11 cellular contexts compared by ENCODE assay signal in genomic region chrX:154135458-154136229, GRCh38. TPM values are rescaled to one million over a fixed set of nuclear protein-coding genes. Genes with fewer than 3 reads are reported as not detected.
DNase-seq lines count a peak whose midpoint lies in the region; ATAC-seq and TF ChIP-seq lines count a peak whose summit lies in the region.
"Had no signal": no experiment of that assay in that cellular context is flagged by ENCODE, and none has a peak within 500 bp of the region (broad histone marks: within the 10 kb centered on the region; RNA-seq: fewer than 3 reads in every experiment).

No MANE protein-coding gene starts in this region.

- H3K9me3 ChIP-seq in CD8-positive, alpha-beta memory T cell (ENCODE audit: low read length), result no peaks in the 10 kb centered on the region
- H3K9me3 ChIP-seq in KOPT-K1 (ENCODE audit: insufficient read depth, low read length, poor library complexity, severe bottlenecking), result no peaks in the 10 kb centered on the region

- peaks cover 30 to 45% (median 35%) of the 10 kb centered on the region in 3 donors for H3K4me1 Mint-ChIP-seq in CD8-positive, alpha-beta memory T cell
- peaks cover 11% of the 10 kb centered on the region for H3K4me1 Mint-ChIP-seq in activated T-helper 2 cell treated with anti-CD3 and anti-CD28 coated beads, Interferon-gamma antibody, Interleukin-2, Interleukin-4, amounts not matched to agents 10 μg/mL and 5 μg/mL and 100 μg/mL, durations not matched to agents 14 hours and 24 hours and 36 hours (ENCODE audit: low read depth)
- H3K4me1 Mint-ChIP-seq in natural killer cell, result peaks cover 22 to 27% of the 10 kb centered on the region in 2 donors

- H3K9me3 Mint-ChIP-seq in CD8-positive, alpha-beta memory T cell, result peaks cover 0 to 2% (median 0%) of the 10 kb centered on the region in 5 donors
- no peaks in the 10 kb centered on the region for H3K9me3 Mint-ChIP-seq in activated T-helper 2 cell treated with anti-CD3 and anti-CD28 coated beads, Interferon-gamma antibody, Interleukin-2, Interleukin-4, amounts not matched to agents 10 μg/mL and 5 μg/mL and 100 μg/mL, durations not matched to agents 14 hours and 24 hours and 36 hours
- H3K9me3 Mint-ChIP-seq in natural killer cell, result no peaks in the 10 kb centered on the region

- no peak for TF ChIP-seq CTCF in natural killer cell (IDR thresholded peaks at IDR 0.05)

- intact Hi-C loops in activated T-helper 2 cell treated with anti-CD3 and anti-CD28 coated beads, Interferon-gamma antibody, Interleukin-2, Interleukin-4, amounts not matched to agents 10 μg/mL and 5 μg/mL and 100 μg/mL, durations not matched to agents 14 hours and 24 hours and 36 hours (cut with micrococcal nuclease), result no loop called here
- intact Hi-C loops in natural killer cell (cut with micrococcal nuclease), result no loop called here

- no peaks in the 10 kb centered on the region for H3K27me3 ChIP-seq in CD8-positive, alpha-beta memory T cell (ENCODE audit: insufficient read depth, low read length, poor library complexity, severe bottlenecking)
- H3K27me3 ChIP-seq: brain microvascular endothelial cell had no signal

- ATAC-seq in natural killer cell (no peak), HG03460 (IDR thresholded peaks at IDR 0.05; ENCODE audit: unreplicated experiment) (no peak)

- POLR2A ChIA-PET in CD8-positive, alpha-beta memory T cell (lab: Charles Lee), result interaction anchor here (0.8 kb wide), 1 partner anchor 81 kb away, joined by 7 read pairs; no protein-coding TSS in a partner anchor

- DNase-seq in CD8-positive, alpha-beta memory T cell, result peak in 2 of 5 donors; percentile 41 to 54
- DNase-seq in activated T-helper 2 cell treated with anti-CD3 and anti-CD28 coated beads, Interferon-gamma antibody, Interleukin-2, Interleukin-4, amounts not matched to agents 10 μg/mL and 5 μg/mL and 100 μg/mL, durations not matched to agents 14 hours and 24 hours and 36 hours (ENCODE audit: low spot score), result no peak
- no peak for DNase-seq in natural killer cell
- no peak for DNase-seq in NCI-H2081 (lab: John Stamatoyannopoulos, UW)
- no peak for DNase-seq in iPS-NIHi11 (ENCODE audit: low spot score)

- H3K36me3 ChIP-seq in CD8-positive, alpha-beta memory T cell (ENCODE audit: insufficient read depth, low read length), result no peaks in the 10 kb centered on the region
- no peaks in the 10 kb centered on the region for H3K36me3 ChIP-seq in KOPT-K1 (ENCODE audit: insufficient read depth, low read length)
- H3K36me3 ChIP-seq: brain microvascular endothelial cell had no signal

- peak overlapping the region; percentile 72 to 88 (median 75) for H3K4me3 Mint-ChIP-seq in CD8-positive, alpha-beta memory T cell
- peak overlapping the region; percentile 72 for H3K4me3 Mint-ChIP-seq in activated T-helper 2 cell treated with anti-CD3 and anti-CD28 coated beads, Interferon-gamma antibody, Interleukin-2, Interleukin-4, amounts not matched to agents 10 μg/mL and 5 μg/mL and 100 μg/mL, durations not matched to agents 14 hours and 24 hours and 36 hours (ENCODE audit: low read depth)
- H3K4me3 Mint-ChIP-seq in natural killer cell, result peak overlapping the region; percentile 90

- peak overlapping the region; percentile 85 to 98 (median 94) for H3K27ac Mint-ChIP-seq in CD8-positive, alpha-beta memory T cell
- peak overlapping the region; percentile 69 for H3K27ac Mint-ChIP-seq in activated T-helper 2 cell treated with anti-CD3 and anti-CD28 coated beads, Interferon-gamma antibody, Interleukin-2, Interleukin-4, amounts not matched to agents 10 μg/mL and 5 μg/mL and 100 μg/mL, durations not matched to agents 14 hours and 24 hours and 36 hours
- H3K27ac Mint-ChIP-seq in natural killer cell, result peak overlapping the region; percentile 85 to 86
- H3K27ac Mint-ChIP-seq: progenitor cell of endocrine pancreas had no signal

- peak overlapping the region; percentile 51 for H3K27ac ChIP-seq in CD8-positive, alpha-beta memory T cell (ENCODE audit: low read depth, low read length)
- H3K27ac ChIP-seq in KOPT-K1 (ENCODE audit: low read depth, low read length, poor library complexity, severe bottlenecking), result peak overlapping the region; percentile 68
- H3K27ac ChIP-seq: brain microvascular endothelial cell had no signal

- CTCF ChIA-PET in CD8-positive, alpha-beta memory T cell (lab: Charles Lee), result interaction anchor here (1.0 to 1.6 kb wide), 4 partner anchors 9 to 262 kb away, joined by 3 to 9 read pairs (median 3); partner anchors contain the start of gene MECP2

- H3K4me1 ChIP-seq in CD8-positive, alpha-beta memory T cell (ENCODE audit: insufficient read depth, low read length), result peaks cover 23% of the 10 kb centered on the region

- H3K36me3 Mint-ChIP-seq in CD8-positive, alpha-beta memory T cell, result peaks cover 0 to 2% (median 0%) of the 10 kb centered on the region in 3 donors
- H3K36me3 Mint-ChIP-seq in activated T-helper 2 cell treated with anti-CD3 and anti-CD28 coated beads, Interferon-gamma antibody, Interleukin-2, Interleukin-4, amounts not matched to agents 10 μg/mL and 5 μg/mL and 100 μg/mL, durations not matched to agents 14 hours and 24 hours and 36 hours (ENCODE audit: low read depth), result no peaks in the 10 kb centered on the region
- no peaks in the 10 kb centered on the region for H3K36me3 Mint-ChIP-seq in natural killer cell

- peak overlapping the region; percentile 38 for H3K4me3 ChIP-seq in CD8-positive, alpha-beta memory T cell (ENCODE audit: low read length)
- H3K4me3 ChIP-seq: lung had no signal

- peaks cover 0 to 7% of the 10 kb centered on the region in 2 donors for H3K27me3 Mint-ChIP-seq in CD8-positive, alpha-beta memory T cell
- peaks cover 7% of the 10 kb centered on the region for H3K27me3 Mint-ChIP-seq in activated T-helper 2 cell treated with anti-CD3 and anti-CD28 coated beads, Interferon-gamma antibody, Interleukin-2, Interleukin-4, amounts not matched to agents 10 μg/mL and 5 μg/mL and 100 μg/mL, durations not matched to agents 14 hours and 24 hours and 36 hours (ENCODE audit: low read depth)
- no peaks in the 10 kb centered on the region for H3K27me3 Mint-ChIP-seq in natural killer cell (ENCODE audit: low read depth in 2 of 2)

RNA-seq across cellular contexts. Expression of gene OPN1LW, which starts 8.4 kb away (rescaled TPM):
- not detected for total RNA-seq in CD8-positive, alpha-beta memory T cell
- polyA plus RNA-seq in CD8-positive, alpha-beta memory T cell, result not detected
- total RNA-seq in activated T-helper 2 cell treated with anti-CD3 and anti-CD28 coated beads, Interferon-gamma antibody, Interleukin-2, Interleukin-4, amounts not matched to agents 10 μg/mL and 5 μg/mL and 100 μg/mL, durations not matched to agents 14 hours and 24 hours and 36 hours, result not detected in 2 replicates
- total RNA-seq in natural killer cell, result not detected
- total RNA-seq: activated CD8-positive, alpha-beta memory T cell treated with anti-CD3 and anti-CD28 coated beads for 36 hours; lung; progenitor cell of endocrine pancreas had no signal
- polyA plus RNA-seq: lung had no signal

RNA-seq across cellular contexts. Expression of gene MECP2, which starts 38.1 kb away (rescaled TPM):
- total RNA-seq in CD8-positive, alpha-beta memory T cell, result 100 to 1,000 TPM in 1 of 2 experiments, 10 to 100 TPM in 1; 49.5 to 120 TPM
- 24.3 TPM for polyA plus RNA-seq in CD8-positive, alpha-beta memory T cell
- 58.2 and 58.4 TPM in 2 replicates for total RNA-seq in activated T-helper 2 cell treated with anti-CD3 and anti-CD28 coated beads, Interferon-gamma antibody, Interleukin-2, Interleukin-4, amounts not matched to agents 10 μg/mL and 5 μg/mL and 100 μg/mL, durations not matched to agents 14 hours and 24 hours and 36 hours
- total RNA-seq in natural killer cell, result 100 to 1,000 TPM; 177 to 198 (median 182) TPM

RNA-seq across cellular contexts. Expression of gene OPN1MW, which starts 46.8 kb away (rescaled TPM):
- not detected for total RNA-seq in CD8-positive, alpha-beta memory T cell
- polyA plus RNA-seq in CD8-positive, alpha-beta memory T cell, result not detected
- total RNA-seq in activated T-helper 2 cell treated with anti-CD3 and anti-CD28 coated beads, Interferon-gamma antibody, Interleukin-2, Interleukin-4, amounts not matched to agents 10 μg/mL and 5 μg/mL and 100 μg/mL, durations not matched to agents 14 hours and 24 hours and 36 hours, result not detected in 2 replicates
- total RNA-seq in natural killer cell, result not detected
- total RNA-seq: activated CD8-positive, alpha-beta memory T cell treated with anti-CD3 and anti-CD28 coated beads for 36 hours; lung; progenitor cell of endocrine pancreas had no signal
- polyA plus RNA-seq: lung had no signal
